Comparison of ENCODE assay signal across 9 cellular contexts in the genomic region with DNA sequence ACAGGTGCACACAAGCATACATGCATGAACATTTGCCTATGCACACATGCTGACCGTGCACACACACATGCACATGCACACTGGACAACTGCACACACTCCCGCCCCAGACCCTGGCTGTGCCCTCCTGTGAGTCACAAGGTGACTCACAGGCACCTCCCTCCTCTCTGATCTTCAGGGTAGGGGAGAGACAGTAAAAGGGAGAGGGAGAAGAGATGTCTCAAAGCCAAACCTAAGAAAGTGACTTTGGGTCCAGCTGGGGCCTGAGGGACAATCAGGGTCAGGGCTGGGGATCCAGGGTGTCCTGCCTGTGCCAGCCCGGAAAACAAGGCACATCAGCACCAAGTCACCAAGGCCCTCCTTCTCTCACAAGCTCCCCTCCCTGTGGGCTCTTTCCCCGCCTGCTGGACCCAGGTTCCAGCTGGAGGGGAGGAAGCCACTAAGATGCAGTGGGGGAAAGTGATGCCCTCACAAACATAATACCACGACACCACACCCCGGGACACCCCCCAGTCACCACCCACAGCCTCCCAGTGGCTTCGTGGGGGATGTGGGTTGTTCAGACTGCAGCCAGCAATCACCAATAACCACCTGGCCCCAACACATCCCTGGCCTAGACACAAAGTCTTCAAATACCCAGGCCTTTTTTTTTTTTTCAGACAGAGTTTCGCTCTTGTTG. TPM values are rescaled to one million over a fixed set of nuclear protein-coding genes. Genes with fewer than 3 reads are reported as not detected.
DNase-seq lines count a peak whose midpoint lies in the region; ATAC-seq, FAIRE-seq and TF ChIP-seq lines count a peak whose summit lies in the region.
"Had no signal": no experiment of that assay in that cellular context is flagged by ENCODE, and none has a peak within 500 bp of the region (broad histone marks: within the 10 kb centered on the region; RNA-seq: fewer than 3 reads in every experiment).

No MANE protein-coding gene starts in this region.

- peaks cover 0 to 3% (median 0%) of the 10 kb centered on the region in 7 donors for H3K9me3 Mint-ChIP-seq in CD14-positive monocyte
- H3K9me3 Mint-ChIP-seq: activated naive CD4-positive, alpha-beta T cell treated with anti-CD3 and anti-CD28 coated beads, Interleukin-2, amount 50 U/mL, for 24 hours had no signal

- H2AFZ ChIP-seq in keratinocyte (ENCODE audit: control insufficient read depth, low read length) = no peak overlapping the region

- H3K9me3 ChIP-seq in keratinocyte (ENCODE audit: control insufficient read depth, low read depth, low read length) = no peaks in the 10 kb centered on the region

- no peak overlapping the region for H3K4me3 Mint-ChIP-seq in CD14-positive monocyte
- H3K4me3 Mint-ChIP-seq: activated naive CD4-positive, alpha-beta T cell treated with anti-CD3 and anti-CD28 coated beads, Interleukin-2, amount 50 U/mL, for 24 hours had no signal

- DNase-seq in CD14-positive monocyte (ENCODE audit: low spot score) (peak; percentile 45), keratinocyte (ENCODE audit: low read depth, low spot score) (no peak), retina (no peak), foreskin melanocyte (no peak), cerebellum (ENCODE audit: low spot score) (no peak)
- peak; percentile 66 for DNase-seq in activated CD8-positive, alpha-beta memory T cell treated with anti-CD3 and anti-CD28 coated beads for 24 hours

- H3K4me1 ChIP-seq in keratinocyte (ENCODE audit: control insufficient read depth, extremely low read depth, insufficient read depth, low read length) = peaks cover 44% of the 10 kb centered on the region

- TF ChIP-seq CTCF in CD14-positive monocyte (IDR thresholded peaks at IDR 0.05) (no peak), keratinocyte (optimal IDR thresholded peaks at IDR 0.05 in 1 of 3, IDR thresholded peaks at IDR 0.05 in 1 of 3, conservative IDR thresholded peaks at IDR 0.05 in 1 of 3; ENCODE audit: extremely low read depth in 1 of 3, insufficient read depth in 2 of 3, low read length in 3 of 3) (no peak)

- no peaks in the 10 kb centered on the region for H3K36me3 ChIP-seq in keratinocyte (ENCODE audit: control insufficient read depth in 2 of 2, extremely low read depth in 1 of 2, insufficient read depth in 2 of 2, low read length in 2 of 2)

- no peaks in the 10 kb centered on the region for H3K36me3 Mint-ChIP-seq in CD14-positive monocyte
- H3K36me3 Mint-ChIP-seq: activated naive CD4-positive, alpha-beta T cell treated with anti-CD3 and anti-CD28 coated beads, Interleukin-2, amount 50 U/mL, for 24 hours had no signal

- intact Hi-C loops in CD14-positive monocyte (cut with micrococcal nuclease) = loop anchor here in 1 of 2 donors (5.0 kb wide), 1 partner anchor 42 kb away; no protein-coding TSS in a partner anchor

- H3K4me3 ChIP-seq in keratinocyte (ENCODE audit: control insufficient read depth in 2 of 3, extremely low read depth in 1 of 3, insufficient read depth in 2 of 3, low read depth in 1 of 3, low read length in 3 of 3) = no peak overlapping the region

- ATAC-seq in HG02798 (IDR thresholded peaks at IDR 0.05; ENCODE audit: poor library complexity, unreplicated experiment) = peak; percentile 44
- no peak for ATAC-seq in GM18498 (IDR thresholded peaks at IDR 0.05; ENCODE audit: unreplicated experiment)

- no peaks in the 10 kb centered on the region for H3K9me1 ChIP-seq in keratinocyte (ENCODE audit: control insufficient read depth, extremely low read depth, insufficient read depth, low read length)

- H3K27ac Mint-ChIP-seq in CD14-positive monocyte = peak overlapping the region in 1 of 7 donors; percentile 8
- H3K27ac Mint-ChIP-seq: activated naive CD4-positive, alpha-beta T cell treated with anti-CD3 and anti-CD28 coated beads, Interleukin-2, amount 50 U/mL, for 24 hours had no signal

- no peaks in the 10 kb centered on the region for H4K20me1 ChIP-seq in keratinocyte (ENCODE audit: control insufficient read depth, extremely low read depth, insufficient read depth, low read length)

- peak; percentile 90 for FAIRE-seq in keratinocyte (lab: Jason Lieb, UNC)

- H3K27me3 Mint-ChIP-seq in CD14-positive monocyte (ENCODE audit: low read depth in 3 of 3) = peaks cover 8 to 33% (median 20%) of the 10 kb centered on the region in 3 donors
- H3K27me3 Mint-ChIP-seq: activated naive CD4-positive, alpha-beta T cell treated with anti-CD3 and anti-CD28 coated beads, Interleukin-2, amount 50 U/mL, for 24 hours had no signal

- no peaks in the 10 kb centered on the region for H3K79me2 ChIP-seq in keratinocyte (ENCODE audit: control insufficient read depth, insufficient read depth, low read length)

- no peaks in the 10 kb centered on the region for H3K27me3 ChIP-seq in keratinocyte (ENCODE audit: control insufficient read depth, extremely low read depth, insufficient read depth, low read length)

- dilution Hi-C loops in keratinocyte (cut with MboI; ENCODE audit: extremely low pct_ligation_motif_present, low sequenced_read_pairs) = no loop called here

- H3K4me2 ChIP-seq in keratinocyte (ENCODE audit: control insufficient read depth, extremely low read depth, insufficient read depth, low read depth, low read length) = peak overlapping the region; percentile 62

- no peaks in the 10 kb centered on the region for H3K4me1 Mint-ChIP-seq in CD14-positive monocyte

- peak overlapping the region; percentile 43 for H3K27ac ChIP-seq in keratinocyte (ENCODE audit: control insufficient read depth, insufficient read depth, low read length)

- peak overlapping the region; percentile 9 for H3K9ac ChIP-seq in keratinocyte (ENCODE audit: control insufficient read depth, extremely low read depth, insufficient read depth, low read length)

RNA-seq across cellular contexts. Expression of a gene that starts 39.3 kb away (rescaled TPM):
- polyA plus RNA-seq in CD14-positive monocyte (not detected), keratinocyte (4.3 to 10.3 TPM (median 6.0 TPM) in 3 replicates)
- 4.1 TPM for polyA plus RNA-seq in keratinocyte (2011; ENCODE audit: low read depth)
- 5.7 and 7.5 TPM in 2 replicates for polyA plus RNA-seq in keratinocyte (2011; cell fraction: cytosol; rRNA removed)
- 13.7 and 15.8 TPM in 2 replicates for polyA plus RNA-seq in keratinocyte (2011; cell fraction: nucleus; rRNA removed)
- 2.2 and 8.5 TPM in 2 replicates for polyA plus RNA-seq in keratinocyte (2012; ENCODE audit: low replicate concordance)
- polyA minus RNA-seq in keratinocyte = 4.4 to 17.7 TPM (median 4.6 TPM) in 3 replicates
- polyA minus RNA-seq in keratinocyte (2011; cell fraction: cytosol; rRNA and poly(A)+ RNA removed) = 9.4 TPM
- polyA minus RNA-seq in keratinocyte (2011; cell fraction: nucleus; rRNA and poly(A)+ RNA removed) = 9.4 and 9.9 TPM in 2 replicates
- total RNA-seq in cerebellum = 6.9 TPM

RNA-seq across cellular contexts. Expression of a gene that starts 53.0 kb away (rescaled TPM):
- 1 to 10 TPM; 3.1 to 4.0 TPM for polyA plus RNA-seq in CD14-positive monocyte
- 1.2 to 1.6 TPM (median 1.3 TPM) in 3 replicates for polyA plus RNA-seq in keratinocyte
- polyA plus RNA-seq in keratinocyte (2011; ENCODE audit: low read depth) = 2.0 TPM
- polyA plus RNA-seq in keratinocyte (2011; cell fraction: cytosol; rRNA removed) = 0.55 and 1.0 TPM in 2 replicates
- 3.5 and 4.3 TPM in 2 replicates for polyA plus RNA-seq in keratinocyte (2011; cell fraction: nucleus; rRNA removed)
- polyA plus RNA-seq in keratinocyte (2012; ENCODE audit: low replicate concordance) = 1.2 and 2.4 TPM in 2 replicates
- 1.0 to 2.1 TPM (median 1.3 TPM) in 3 replicates for polyA minus RNA-seq in keratinocyte
- polyA minus RNA-seq in keratinocyte (2011; cell fraction: cytosol; rRNA and poly(A)+ RNA removed) = 3.3 TPM
- 1.3 and 2.2 TPM in 2 replicates for polyA minus RNA-seq in keratinocyte (2011; cell fraction: nucleus; rRNA and poly(A)+ RNA removed)
- total RNA-seq in cerebellum = 8.6 TPM

Comparison
In these comparisons a context has a peak if more than half of its experiments do, and no peak if none do; other contexts are left out.
1. DNase-seq: peak in CD14-positive monocyte (single experiment) and activated CD8-positive, alpha-beta memory T cell treated with anti-CD3 and anti-CD28 coated beads for 24 hours (single experiment); none in keratinocyte (single experiment), retina (single experiment), foreskin melanocyte (single experiment) and cerebellum (single experiment).